ENCODE assay signal across 27 cellular contexts in the genomic region with DNA sequence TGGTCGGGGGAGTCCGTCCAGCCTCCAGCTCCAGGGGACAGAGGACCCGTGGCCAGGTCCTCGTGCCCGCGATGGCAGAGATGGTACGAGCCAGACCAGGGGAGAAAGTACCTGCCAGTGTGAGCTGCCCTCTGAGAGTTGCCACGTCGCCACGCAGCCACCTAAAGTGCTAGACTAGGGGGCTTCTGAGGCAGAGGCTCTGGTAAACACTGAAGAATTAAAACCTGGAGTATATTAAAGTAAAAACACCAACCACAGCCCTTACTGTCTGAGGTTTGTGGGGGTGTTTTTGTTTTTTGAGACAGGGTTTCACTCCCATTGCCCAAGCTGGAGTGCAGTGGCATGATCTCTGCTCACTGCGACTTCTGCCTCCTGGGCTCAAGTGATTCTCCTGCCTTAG.
"Had no signal": no experiment of that assay in that cellular context is flagged by ENCODE, and none has a peak within 500 bp of the region (broad histone marks: within the 10 kb centered on the region; RNA-seq: fewer than 3 reads in every experiment).

No MANE protein-coding gene starts in this region.

- H3K27ac ChIP-seq: colonic mucosa, esophagus squamous epithelium, heart right ventricle, left lung, ovary, psoas muscle, skin epidermis, suprapubic skin, transverse colon, upper lobe of right lung, uterus had no signal

- H3K4me3 ChIP-seq: colonic mucosa, esophagus squamous epithelium, heart right ventricle, left lung, mucosa of descending colon, ovary, psoas muscle, skin epidermis, suprapubic skin, transverse colon, upper lobe of right lung, uterus had no signal

- H3K27me3 ChIP-seq: colonic mucosa, esophagus squamous epithelium, ovary, suprapubic skin, transverse colon, upper lobe of right lung, uterus had no signal

- H3K36me3 ChIP-seq: colonic mucosa, esophagus squamous epithelium, heart right ventricle, left lung, ovary, suprapubic skin, transverse colon, upper lobe of right lung, uterus had no signal

- H3K4me1 ChIP-seq: colonic mucosa, psoas muscle had no signal

- DNase-seq: colonic mucosa; effector memory CD4-positive, alpha-beta T cell; esophagus squamous epithelium; foreskin melanocyte; glutamatergic neuron; heart right ventricle; hippocampal formation; islet precursor cell; kidney glomerular epithelial cell; left lung; mesenchymal stem cell; mucosa of descending colon; naive B cell; nucleus accumbens; ovary; psoas muscle; right cardiac atrium; stimulated activated CD4-positive, alpha-beta T cell treated with anti-CD3 and anti-CD28 coated beads, Interleukin-15, amount 100 ng/mL, for 24 hours; stimulated activated CD4-positive, alpha-beta T cell treated with anti-CD3 and anti-CD28 coated beads, Interleukin-2, amount 100 ng/mL, for 48 hours; stimulated activated naive CD4-positive, alpha-beta T cell; stimulated activated naive CD8-positive, alpha-beta T cell treated with anti-CD3 and anti-CD28 coated beads, Interleukin-15, amount 100 ng/mL, for 72 hours; transverse colon; upper lobe of right lung; uterus had no signal

- H3K9me3 ChIP-seq: colonic mucosa, mucosa of descending colon, ovary, suprapubic skin, transverse colon, upper lobe of right lung, uterus had no signal

- ATAC-seq: heart right ventricle; left lung; mucosa of descending colon; natural killer cell treated with Interleukin-12 subunit alpha and Interleukin-12 subunit beta and Interleukin-15 and Interleukin-18, amount 100 ng/mL, for 72 hours; psoas muscle; right cardiac atrium; upper lobe of right lung had no signal
